ENCODE assay signal across 10 cellular contexts in the genomic region with DNA sequence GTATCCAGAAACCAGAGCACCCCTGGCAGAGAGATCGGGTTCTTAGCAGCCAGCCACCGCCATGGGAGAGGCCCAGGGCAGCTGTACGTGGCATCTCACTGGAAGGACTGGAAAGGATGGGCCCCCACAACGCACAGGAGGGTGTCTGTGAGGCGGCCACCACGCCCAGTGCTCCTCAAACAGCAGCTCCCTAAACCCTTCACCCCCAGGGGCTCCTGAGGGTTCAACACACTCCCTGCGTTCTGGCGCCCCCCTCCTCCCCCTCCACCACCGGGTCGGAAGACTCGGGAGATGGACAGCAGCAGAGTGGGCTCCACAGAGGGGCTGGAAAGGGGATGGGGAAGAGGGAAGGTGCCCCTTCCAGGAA. TPM values are rescaled to one million over a fixed set of nuclear protein-coding genes. Genes with fewer than 3 reads are reported as not detected.
DNase-seq lines count a peak whose midpoint lies in the region; ATAC-seq, FAIRE-seq and TF ChIP-seq lines count a peak whose summit lies in the region.
"Had no signal": no experiment of that assay in that cellular context is flagged by ENCODE, and none has a peak within 500 bp of the region (broad histone marks: within the 10 kb centered on the region; RNA-seq: fewer than 3 reads in every experiment).

No MANE protein-coding gene starts in this region.

- no peaks in the 10 kb centered on the region for H3K36me3 Mint-ChIP-seq in chondrocyte (ENCODE audit: low read depth)
- H3K36me3 Mint-ChIP-seq: immature natural killer cell had no signal

- H3K23ac ChIP-seq in neuronal stem cell (ENCODE audit: low read depth, low read length, poor library complexity): no peak overlapping the region

- H3K27me3 ChIP-seq in MG63 (no peaks in the 10 kb centered on the region), neuronal stem cell (ENCODE audit: control insufficient read depth in 3 of 3, insufficient read depth in 3 of 3, low read depth in 1 of 3, low read length in 3 of 3) (no peaks in the 10 kb centered on the region)

- H2BK120ac ChIP-seq in neuronal stem cell (ENCODE audit: low read depth, low read length): no peak overlapping the region

- peaks cover 14% of the 10 kb centered on the region for H3K4me1 Mint-ChIP-seq in chondrocyte (ENCODE audit: low read depth)

- peak; percentile 39 for DNase-seq in COLO668 (lab: John Stamatoyannopoulos, UW; ENCODE audit: unreplicated experiment)
- DNase-seq in MG63: peak; percentile 48
- no peak for DNase-seq in chondrocyte (ENCODE audit: low spot score)
- no peak for DNase-seq in neuronal stem cell (ENCODE audit: low spot score)
- DNase-seq in OCI-M2 (lab: John Stamatoyannopoulos, UW; ENCODE audit: unreplicated experiment): no peak
- no peak for DNase-seq in NCI-H524 treated with DMSO at 0.1 percent for 48 hours (lab: John Stamatoyannopoulos, UW)
- no peak for DNase-seq in GM19239 (ENCODE audit: insufficient read length, low spot score)
- DNase-seq: activated CD4-positive, alpha-beta T cell treated with anti-CD3 and anti-CD28 coated beads, Interleukin-2, amount 50 U/mL, for 4 hours; immature natural killer cell had no signal

- peak overlapping the region; percentile 91 for H3K4me2 ChIP-seq in neuronal stem cell (ENCODE audit: insufficient read depth, low read length, poor library complexity, severe bottlenecking)

- H4K91ac ChIP-seq in neuronal stem cell (ENCODE audit: low read depth, low read length, poor library complexity): no peak overlapping the region

- peak overlapping the region; percentile 75 for H3K4me3 ChIP-seq in MG63
- peak overlapping the region; percentile 90 to 97 for H3K4me3 ChIP-seq in neuronal stem cell (ENCODE audit: low read length in 2 of 2)

- H3K79me1 ChIP-seq in neuronal stem cell (ENCODE audit: low read depth, low read length): peaks cover 16% of the 10 kb centered on the region

- H3K27me3 Mint-ChIP-seq in chondrocyte (ENCODE audit: low read depth): no peaks in the 10 kb centered on the region

- no peak overlapping the region for H2BK12ac ChIP-seq in neuronal stem cell (ENCODE audit: low read length)

- H3K36me3 ChIP-seq in MG63 (peaks cover 18% of the 10 kb centered on the region), neuronal stem cell (replicated peaks in 1 of 2; ENCODE audit: control insufficient read depth in 2 of 2, insufficient read depth in 2 of 2, low read length in 2 of 2) (peaks cover 4 to 36% of the 10 kb centered on the region in 2 donors)

- H3K14ac ChIP-seq in neuronal stem cell (ENCODE audit: low read length): no peak overlapping the region

- H3K4me3 Mint-ChIP-seq in chondrocyte (ENCODE audit: unreplicated experiment): peak overlapping the region; percentile 77
- H3K4me3 Mint-ChIP-seq: immature natural killer cell had no signal

- WGBS in neuronal stem cell (ENCODE audit: extremely low coverage in 2 of 2, insufficient read length in 2 of 2, insufficient replicate concordance in 1 of 2), 2 donors: no CpG with 5 or more reads among the region's 11 CpGs

- TF ChIP-seq CTCF in chondrocyte (IDR thresholded peaks at IDR 0.05): no peak

- H2AFZ ChIP-seq in neuronal stem cell (ENCODE audit: low read length): peak overlapping the region; percentile 87

- H3K9me3 ChIP-seq in MG63: no peaks in the 10 kb centered on the region
- no peaks in the 10 kb centered on the region for H3K9me3 ChIP-seq in neuronal stem cell (replicated peaks in 1 of 2; ENCODE audit: control insufficient read depth in 2 of 2, insufficient read depth in 1 of 2, low read depth in 1 of 2, low read length in 2 of 2)

- peak overlapping the region; percentile 30 for H4K8ac ChIP-seq in neuronal stem cell (ENCODE audit: low read depth, low read length)

- no peak overlapping the region for H3K4ac ChIP-seq in neuronal stem cell (ENCODE audit: low read length)

- H3K4me1 ChIP-seq in neuronal stem cell (ENCODE audit: control insufficient read depth in 2 of 2, insufficient read depth in 1 of 2, low read depth in 1 of 2, low read length in 2 of 2): peaks cover 11 to 18% of the 10 kb centered on the region in 2 donors

- peak overlapping the region; percentile 98 for H3K9ac ChIP-seq in neuronal stem cell (ENCODE audit: low read depth, low read length, poor library complexity)

- FAIRE-seq in GM19239 (lab: Jason Lieb, UNC): no peak

- no peak overlapping the region for H3K27ac ChIP-seq in neuronal stem cell (replicated peaks; ENCODE audit: low read length)

- H2BK5ac ChIP-seq in neuronal stem cell (ENCODE audit: low read length): peak overlapping the region; percentile 94

- H2AK5ac ChIP-seq in neuronal stem cell (ENCODE audit: low read depth, low read length): peak overlapping the region; percentile 97

- H3K27ac Mint-ChIP-seq in chondrocyte (ENCODE audit: unreplicated experiment): peak overlapping the region; percentile 63
- H3K27ac Mint-ChIP-seq: immature natural killer cell had no signal

- H3K18ac ChIP-seq in neuronal stem cell (ENCODE audit: low read length): peak overlapping the region; percentile 77

- H3K9me3 Mint-ChIP-seq in chondrocyte (ENCODE audit: low read depth): no peaks in the 10 kb centered on the region
- H3K9me3 Mint-ChIP-seq: immature natural killer cell had no signal

- peak overlapping the region; percentile 62 for H2BK15ac ChIP-seq in neuronal stem cell (ENCODE audit: low read length)

- no peak for ATAC-seq in HG02763 (IDR thresholded peaks at IDR 0.05; ENCODE audit: unreplicated experiment)

RNA-seq across cellular contexts. Expression of a gene that starts 1.1 kb away (rescaled TPM):
- total RNA-seq in MG63 (2014; rRNA removed; shearing (Covaris generic); ENCODE audit: low replicate concordance): 54.4 and 58.0 TPM in 2 replicates
- total RNA-seq in chondrocyte: 34.6 to 46.6 TPM (median 44.7 TPM) in 3 replicates
- polyA plus RNA-seq in neuronal stem cell (2013, experiment 1 of 2): 28.8 TPM
- 28.1 TPM for polyA plus RNA-seq in neuronal stem cell (2013, experiment 2 of 2)

RNA-seq across cellular contexts. Expression of a gene that starts 9.4 kb away (rescaled TPM):
- 8.5 and 21.5 TPM in 2 replicates for total RNA-seq in MG63 (2014; rRNA removed; shearing (Covaris generic); ENCODE audit: low replicate concordance)
- 29.1 to 36.8 TPM (median 35.3 TPM) in 3 replicates for total RNA-seq in chondrocyte
- 20.1 TPM for polyA plus RNA-seq in neuronal stem cell (2013, experiment 1 of 2)
- 18.8 TPM for polyA plus RNA-seq in neuronal stem cell (2013, experiment 2 of 2)

RNA-seq across cellular contexts. Expression of a gene that starts 9.8 kb away (rescaled TPM):
- 15.0 and 27.8 TPM in 2 replicates for total RNA-seq in MG63 (2014; rRNA removed; shearing (Covaris generic); ENCODE audit: low replicate concordance)
- 9.3 to 19.9 TPM (median 17.7 TPM) in 3 replicates for total RNA-seq in chondrocyte
- 4.0 TPM for polyA plus RNA-seq in neuronal stem cell (2013, experiment 1 of 2)
- polyA plus RNA-seq in neuronal stem cell (2013, experiment 2 of 2): 3.6 TPM

RNA-seq across cellular contexts. Expression of a gene that starts 15.6 kb away (rescaled TPM):
- 11.8 and 17.2 TPM in 2 replicates for total RNA-seq in MG63 (2014; rRNA removed; shearing (Covaris generic); ENCODE audit: low replicate concordance)
- 31.2 to 46.3 TPM (median 32.2 TPM) in 3 replicates for total RNA-seq in chondrocyte
- 12.1 TPM for polyA plus RNA-seq in neuronal stem cell (2013, experiment 1 of 2)
- polyA plus RNA-seq in neuronal stem cell (2013, experiment 2 of 2): 12.1 TPM

RNA-seq across cellular contexts. Expression of a gene that starts 47.0 kb away (rescaled TPM):
- total RNA-seq in MG63 (2014; rRNA removed; shearing (Covaris generic); ENCODE audit: low replicate concordance): 65.6 and 80.7 TPM in 2 replicates
- total RNA-seq in chondrocyte: 300 to 356 TPM (median 346 TPM) in 3 replicates
- 71.0 TPM for polyA plus RNA-seq in neuronal stem cell (2013, experiment 1 of 2)
- 69.8 TPM for polyA plus RNA-seq in neuronal stem cell (2013, experiment 2 of 2)

Comparison
In these comparisons a context has a peak if more than half of its experiments do, and no peak if none do; other contexts are left out.
1. DNase-seq: peak in COLO668 (single experiment) and MG63 (single experiment); none in chondrocyte (single experiment), neuronal stem cell (single experiment), OCI-M2 (single experiment), NCI-H524 treated with DMSO at 0.1 percent for 48 hours (single experiment) and GM19239 (single experiment).